1 cellular context compared by ENCODE assay signal in the genomic region with DNA sequence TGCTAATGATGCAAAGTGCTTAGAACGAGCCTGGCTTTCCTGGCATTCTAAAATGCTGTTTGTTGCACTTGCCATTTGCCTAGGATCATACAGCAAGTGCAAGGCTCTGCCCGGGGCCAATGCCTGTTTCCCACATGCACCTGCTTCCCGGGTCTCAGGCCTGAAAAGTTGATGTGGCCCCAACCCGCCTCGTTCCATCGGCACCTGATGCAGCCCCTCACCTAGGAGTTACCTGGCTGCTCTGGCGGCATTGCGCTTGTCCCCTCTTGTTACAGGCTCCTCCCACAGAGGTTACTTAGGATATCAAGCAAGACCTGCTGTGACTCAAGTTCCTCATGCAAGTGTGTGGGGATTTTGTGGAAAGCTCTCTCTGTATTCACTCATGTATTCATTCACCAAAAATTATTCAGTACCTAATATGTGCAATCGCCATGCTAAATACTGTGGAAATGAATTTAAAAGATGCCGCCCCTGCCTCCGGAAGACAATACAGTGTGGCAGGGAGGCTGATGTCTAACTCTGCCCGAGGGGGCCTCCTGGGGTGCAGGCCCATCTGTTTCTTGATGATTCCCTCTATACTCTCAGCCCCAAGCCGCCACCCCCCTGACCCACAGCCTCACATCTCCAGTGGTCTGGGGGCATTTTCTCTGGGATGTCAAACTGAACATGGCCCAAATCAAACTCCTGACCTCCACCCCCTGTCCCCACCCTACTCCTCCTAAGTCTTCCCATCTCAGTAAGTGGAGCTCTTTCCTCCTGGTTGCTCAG.
TF ChIP-seq lines count a peak whose summit lies in the region.

No MANE protein-coding gene starts in this region.

TF ChIP-seq in WTC11, 78 proteins besides CTCF, POLR2A, EP300 and RAD21 (continued from another document):
- TF ChIP-seq USF2 (CRISPR knock-in tag; IDR thresholded peaks at IDR 0.05) (no peak), TCF7 (CRISPR knock-in tag; IDR thresholded peaks at IDR 0.05; ENCODE audit: low read depth) (no peak), ZNF423 (CRISPR knock-in tag; IDR thresholded peaks at IDR 0.05) (no peak), EMX1 (CRISPR knock-in tag; IDR thresholded peaks at IDR 0.05) (no peak), E2F1 (CRISPR knock-in tag; IDR thresholded peaks at IDR 0.05) (no peak), FOXJ3 (CRISPR knock-in tag; IDR thresholded peaks at IDR 0.05; ENCODE audit: borderline replicate concordance) (no peak), MLX (CRISPR knock-in tag; IDR thresholded peaks at IDR 0.05) (no peak), ELF4 (CRISPR knock-in tag; IDR thresholded peaks at IDR 0.05; ENCODE audit: low read depth) (no peak), ATF1 (CRISPR knock-in tag; IDR thresholded peaks at IDR 0.05) (no peak)
